In the genomic region with DNA sequence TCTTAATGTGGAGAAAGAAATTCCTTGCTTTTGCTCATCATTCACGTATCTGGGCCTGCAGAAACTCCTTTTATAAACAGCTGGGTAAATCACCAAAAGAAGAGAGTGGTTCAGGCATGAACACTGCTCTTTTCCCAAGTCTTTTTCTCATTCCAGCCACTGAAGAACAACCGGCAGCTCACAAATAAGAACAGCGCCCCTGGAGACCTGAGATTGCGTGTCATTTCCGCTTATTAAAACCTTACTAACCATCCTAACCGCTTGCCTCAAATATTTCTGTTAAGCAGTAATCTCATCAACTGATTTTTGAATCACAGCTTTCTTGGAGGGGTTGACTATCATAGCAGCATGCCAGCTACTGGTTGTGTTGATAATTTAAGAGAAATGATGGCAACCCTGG, we compare ENCODE assay signal across 25 cellular contexts.
"Had no signal": no experiment of that assay in that cellular context is flagged by ENCODE, and none has a peak within 500 bp of the region (broad histone marks: within the 10 kb centered on the region; RNA-seq: fewer than 3 reads in every experiment).

No MANE protein-coding gene starts in this region.

- H3K9me3 ChIP-seq: body of pancreas, heart right ventricle, left ventricle myocardium inferior, mucosa of descending colon, ovary, right lobe of liver, testis, transverse colon had no signal

- H3K27me3 ChIP-seq: body of pancreas, heart right ventricle, ovary, right lobe of liver, testis, transverse colon had no signal

- H3K4me3 ChIP-seq: body of pancreas, heart right ventricle, left ventricle myocardium inferior, lung, mucosa of descending colon, ovary, right lobe of liver, skin epidermis, testis, transverse colon had no signal

- H3K4me3 Mint-ChIP-seq: activated B cell treated with CpG ODN at 0.5 μM for 24 hours; activated T-cell treated with anti-CD3 and anti-CD28 coated beads, Interleukin-2, amount 50 U/mL, for 72 hours; natural killer cell treated with Interleukin-12 subunit alpha and Interleukin-12 subunit beta and Interleukin-15 and Interleukin-18, amount 100 ng/mL, for 72 hours had no signal

- ATAC-seq: activated naive CD4-positive, alpha-beta T cell treated with anti-CD3 and anti-CD28 coated beads, Interleukin-2, amount 50 U/mL, for 72 hours; activated T-cell treated with anti-CD3 and anti-CD28 coated beads, Interleukin-2, amount 50 U/mL, for 72 hours; body of pancreas; esophagus mucosa; heart right ventricle; mucosa of descending colon; natural killer cell treated with Interleukin-12 subunit alpha and Interleukin-12 subunit beta and Interleukin-15 and Interleukin-18, amount 100 ng/mL, for 72 hours; right lobe of liver; stimulated activated naive CD8-positive, alpha-beta T cell treated with anti-CD3 and anti-CD28 coated beads, Interleukin-15, Interleukin-2, amounts not matched to agents 100 U/mL and 50 U/mL, for 24 hours had no signal

- H3K27ac ChIP-seq: body of pancreas, heart right ventricle, left ventricle myocardium inferior, ovary, right lobe of liver, skin epidermis, testis, transverse colon had no signal

- H3K27ac Mint-ChIP-seq: activated B cell treated with CpG ODN at 0.5 μM for 24 hours; activated T-cell treated with anti-CD3 and anti-CD28 coated beads, Interleukin-2, amount 50 U/mL, for 72 hours; progenitor cell of endocrine pancreas had no signal

- H3K4me1 ChIP-seq: body of pancreas, right lobe of liver, testis, transverse colon had no signal

- H3K4me1 Mint-ChIP-seq: activated B cell treated with CpG ODN at 0.5 μM for 24 hours had no signal

- H3K27me3 Mint-ChIP-seq: activated B cell treated with CpG ODN at 0.5 μM for 24 hours; natural killer cell treated with Interleukin-12 subunit alpha and Interleukin-12 subunit beta and Interleukin-15 and Interleukin-18, amount 100 ng/mL, for 72 hours; progenitor cell of endocrine pancreas had no signal

- H3K36me3 ChIP-seq: ovary had no signal

- H3K9me3 Mint-ChIP-seq: activated B cell treated with CpG ODN at 0.5 μM for 24 hours; activated T-cell treated with anti-CD3 and anti-CD28 coated beads, Interleukin-2, amount 50 U/mL, for 72 hours had no signal

- DNase-seq: activated B cell treated with CpG ODN at 0.5 μM for 24 hours; activated naive CD4-positive, alpha-beta T cell; activated T-cell treated with anti-CD3 and anti-CD28 coated beads for 4 hours; activated T-cell treated with anti-CD3 and anti-CD28 coated beads, Interleukin-2, amount 50 U/mL, for 72 hours; aorta; body of pancreas; central memory CD4-positive, alpha-beta T cell; foreskin melanocyte; heart right ventricle; left ventricle myocardium inferior; mucosa of descending colon; ovary; right lobe of liver; stimulated activated CD4-positive, alpha-beta T cell treated with anti-CD3 and anti-CD28 coated beads, Interleukin-12 subunit alpha, Interleukin-12 subunit beta, amount 100 ng/mL, for 4 hours; stimulated activated CD4-positive, alpha-beta T cell treated with anti-CD3 and anti-CD28 coated beads, Interleukin-4, amount 100 ng/mL, for 1 hour; stimulated activated naive CD8-positive, alpha-beta T cell treated with anti-CD3 and anti-CD28 coated beads, Interleukin-15, Interleukin-2, amounts not matched to agents 100 U/mL and 50 U/mL, for 24 hours; T-helper 2 cell; testis; transverse colon had no signal
